In genomic region chr2:134861173-134861572, GRCh38 we compare ENCODE assay signal across 24 cellular contexts. TPM values are rescaled to one million over a fixed set of nuclear protein-coding genes. Genes with fewer than 3 reads are reported as not detected.
"Had no signal": no experiment of that assay in that cellular context is flagged by ENCODE, and none has a peak within 500 bp of the region (broad histone marks: within the 10 kb centered on the region; RNA-seq: fewer than 3 reads in every experiment).

No MANE protein-coding gene starts in this region.

- DNase-seq: IMR-90, Karpas-422, KG1, MG63, NCI-H1092, NCI-H1105 treated with DMSO at 0.1 percent for 48 hours, NCI-H1417 treated with DMSO at 0.1 percent for 48 hours, NCI-H146, NCI-H1694 treated with DMSO at 0.1 percent for 48 hours, NCI-H2029, NCI-H2081 treated with DMSO at 0.1 percent for 48 hours, NCI-H2171, NCI-H226, NCI-H446, NCI-H510A, NCI-H524 treated with DMSO at 0.1 percent for 48 hours, NCI-H69, NCI-H774, Right ventricle myocardium superior, RPMI8226, SK-N-SH had no signal

- H3K36me3 ChIP-seq: MG63 had no signal

- FAIRE-seq: RCC 7860 had no signal

- H3K9me3 ChIP-seq: MG63, SK-N-SH had no signal

- H3K27me3 ChIP-seq: MG63 had no signal

- H3K4me2 ChIP-seq: SK-N-SH had no signal

- H3K4me3 ChIP-seq: MG63 had no signal

- H3K9ac ChIP-seq: SK-N-SH had no signal

RNA-seq across cellular contexts. Expression of gene ACMSD, which starts 22.8 kb away (rescaled TPM):
- total RNA-seq: HT-29, IMR-90, Right ventricle myocardium superior, SK-MEL-5 had no signal
- polyA plus RNA-seq: IMR-90, SK-N-SH had no signal
